In the genomic region with DNA sequence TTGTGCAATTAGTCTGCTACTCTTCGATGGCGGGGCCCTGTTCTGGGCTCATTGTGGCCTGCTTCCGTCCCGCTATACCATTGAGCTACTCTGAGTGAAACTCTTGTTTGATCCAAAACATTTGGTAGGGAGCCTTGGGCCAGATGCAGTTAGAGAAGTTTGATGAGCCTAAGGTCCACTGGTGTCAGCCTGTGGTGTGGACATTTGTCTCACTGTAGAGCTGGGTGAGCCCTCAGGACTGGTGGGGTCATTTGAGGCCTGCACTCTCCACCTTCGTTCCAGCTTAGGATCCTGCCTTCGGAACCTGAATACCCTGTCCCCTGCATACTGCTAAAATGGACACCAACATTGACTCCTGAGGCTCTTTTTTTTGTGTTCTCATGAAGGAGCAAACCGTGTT, we compare ENCODE assay signal across 19 cellular contexts. TPM values are rescaled to one million over a fixed set of nuclear protein-coding genes. Genes with fewer than 3 reads are reported as not detected.
DNase-seq lines count a peak whose midpoint lies in the region; TF ChIP-seq lines count a peak whose summit lies in the region.
"Had no signal": no experiment of that assay in that cellular context is flagged by ENCODE, and none has a peak within 500 bp of the region (broad histone marks: within the 10 kb centered on the region; RNA-seq: fewer than 3 reads in every experiment).

No MANE protein-coding gene starts in this region.

- TF ChIP-seq CTCF in OCI-LY7 (conservative IDR thresholded peaks at IDR 0.05; ENCODE audit: low read length), result no peak
- no peak for TF ChIP-seq CTCF in esophagus muscularis mucosa (IDR thresholded peaks at IDR 0.05)
- no peak for TF ChIP-seq CTCF in tibial nerve (IDR thresholded peaks at IDR 0.05)

- no peaks in the 10 kb centered on the region for H3K27me3 ChIP-seq in esophagus muscularis mucosa
- no peaks in the 10 kb centered on the region for H3K27me3 ChIP-seq in tibial nerve
- H3K27me3 ChIP-seq: BLaER1, SJCRH30 had no signal

- H3K4me3 ChIP-seq in OCI-LY7 (ENCODE audit: low read depth, low read length, poor library complexity, severe bottlenecking) (no peak overlapping the region), esophagus muscularis mucosa (no peak overlapping the region), tibial nerve (no peak overlapping the region)
- H3K4me3 ChIP-seq: BLaER1, SJCRH30 had no signal

- H3K36me3 ChIP-seq in OCI-LY7 (ENCODE audit: insufficient read depth, low read length) (peaks cover 28% of the 10 kb centered on the region), esophagus muscularis mucosa (peaks cover 0 to 12% (median 3%) of the 10 kb centered on the region in 4 donors), tibial nerve (peaks cover 0 to 26% (median 0%) of the 10 kb centered on the region in 3 donors)
- H3K36me3 ChIP-seq: SJCRH30 had no signal

- TF ChIP-seq EP300 in esophagus muscularis mucosa (IDR thresholded peaks at IDR 0.05) (no peak), tibial nerve (IDR thresholded peaks at IDR 0.05) (no peak)

- H4K20me1 ChIP-seq in OCI-LY7 (ENCODE audit: insufficient read depth, low read length), result peaks cover 38% of the 10 kb centered on the region

- CTCF ChIA-PET in OCI-LY7 (lab: Charles Lee; ENCODE audit: unreplicated experiment), result no interaction called here

- H3K27ac ChIP-seq in OCI-LY7 (ENCODE audit: low read depth, low read length, poor library complexity, severe bottlenecking) (no peak overlapping the region), esophagus muscularis mucosa (replicated peaks in 1 of 4) (no peak overlapping the region), tibial nerve (no peak overlapping the region)
- H3K27ac ChIP-seq: SJCRH30 had no signal

- BruUV-seq in OCI-LY7 (replicated peaks; lab: Mats Ljungman, UMichigan), result no TSS peak

- H3K4me1 ChIP-seq in OCI-LY7 (ENCODE audit: insufficient read depth, low read length, poor library complexity, severe bottlenecking) (peaks cover 60% of the 10 kb centered on the region), esophagus muscularis mucosa (peaks cover 14 to 31% (median 22%) of the 10 kb centered on the region in 4 donors), tibial nerve (peaks cover 0 to 12% (median 6%) of the 10 kb centered on the region in 4 donors)
- H3K4me1 ChIP-seq: SJCRH30 had no signal

- H3K79me2 ChIP-seq in OCI-LY7 (ENCODE audit: insufficient read depth, low read depth, low read length), result peaks cover 85% of the 10 kb centered on the region

- DNase-seq in activated naive CD8-positive, alpha-beta T cell treated with anti-CD3 and anti-CD28 coated beads for 36 hours, result no peak
- no peak for DNase-seq in OCI-LY7 (ENCODE audit: low spot score)
- DNase-seq in esophagus muscularis mucosa (ENCODE audit: extremely low spot score), result peak; percentile 47
- no peak for DNase-seq in tibial nerve (ENCODE audit: low spot score in 2 of 2)
- no peak for DNase-seq in SIG-M5 (lab: John Stamatoyannopoulos, UW)
- DNase-seq in dedifferentiated amniotic fluid mesenchymal stem cell (ENCODE audit: extremely low spot score), result no peak
- DNase-seq: COR-L47, DMS153, HCEC 1CT, NCI-H1048, NCI-H146, NCI-H2081, NCI-H748 treated with DMSO at 0.1 percent for 48 hours, RPMI8226, SJCRH30 had no signal

- H3K36me3 Mint-ChIP-seq in activated naive CD8-positive, alpha-beta T cell, result peaks cover 18% of the 10 kb centered on the region
- H3K36me3 Mint-ChIP-seq in activated naive CD8-positive, alpha-beta T cell treated with anti-CD3 and anti-CD28 coated beads for 36 hours, result peaks cover 71% of the 10 kb centered on the region

- POLR2A ChIA-PET in OCI-LY7 (lab: Charles Lee), result interaction anchor here (0.6 to 2.0 kb wide), 4 partner anchors 14 to 51 kb away, joined by 4 to 9 read pairs (median 4); partner anchors contain the start of gene GPR18

- no peaks in the 10 kb centered on the region for H3K9me3 Mint-ChIP-seq in activated naive CD8-positive, alpha-beta T cell (ENCODE audit: low read depth)
- H3K9me3 Mint-ChIP-seq in activated naive CD8-positive, alpha-beta T cell treated with anti-CD3 and anti-CD28 coated beads for 36 hours, result no peaks in the 10 kb centered on the region

- no peaks in the 10 kb centered on the region for H3K9me2 ChIP-seq in OCI-LY7 (ENCODE audit: insufficient read depth, low read length)

- H3K9me3 ChIP-seq in OCI-LY7 (ENCODE audit: low read length), result no peaks in the 10 kb centered on the region
- no peaks in the 10 kb centered on the region for H3K9me3 ChIP-seq in esophagus muscularis mucosa
- H3K9me3 ChIP-seq in tibial nerve, result no peaks in the 10 kb centered on the region
- H3K9me3 ChIP-seq: BLaER1, SJCRH30 had no signal

- WGBS in esophagus muscularis mucosa, result 95% methylated on average over 7 of the region's 7 CpGs
- WGBS in tibial nerve, 2 donors, result 90 to 93% methylated on average over 7 of the region's 7 CpGs

- H3K4me1 Mint-ChIP-seq in activated naive CD8-positive, alpha-beta T cell (ENCODE audit: low read depth), result peaks cover 83% of the 10 kb centered on the region
- H3K4me1 Mint-ChIP-seq in activated naive CD8-positive, alpha-beta T cell treated with anti-CD3 and anti-CD28 coated beads for 36 hours, result peaks cover 81% of the 10 kb centered on the region

- intact Hi-C loops in OCI-LY7 (cut with micrococcal nuclease; ENCODE audit: unreplicated experiment), result no loop called here
- intact Hi-C loops in esophagus muscularis mucosa (cut with DNase I), result no loop called here

- no peak overlapping the region for H3K27ac Mint-ChIP-seq in activated naive CD8-positive, alpha-beta T cell
- no peak overlapping the region for H3K27ac Mint-ChIP-seq in activated naive CD8-positive, alpha-beta T cell treated with anti-CD3 and anti-CD28 coated beads for 36 hours

- peak overlapping the region; percentile 52 for H3K4me3 Mint-ChIP-seq in activated naive CD8-positive, alpha-beta T cell
- no peak overlapping the region for H3K4me3 Mint-ChIP-seq in activated naive CD8-positive, alpha-beta T cell treated with anti-CD3 and anti-CD28 coated beads for 36 hours

- no peak overlapping the region for H2AFZ ChIP-seq in OCI-LY7 (ENCODE audit: low read length)

- peak overlapping the region; percentile 46 for H3K4me2 ChIP-seq in OCI-LY7 (ENCODE audit: low read length)
- H3K4me2 ChIP-seq: BLaER1 had no signal

- no peaks in the 10 kb centered on the region for H3K27me3 Mint-ChIP-seq in activated naive CD8-positive, alpha-beta T cell
- no peaks in the 10 kb centered on the region for H3K27me3 Mint-ChIP-seq in activated naive CD8-positive, alpha-beta T cell treated with anti-CD3 and anti-CD28 coated beads for 36 hours

- TF ChIP-seq POLR2A in esophagus muscularis mucosa (IDR thresholded peaks at IDR 0.05; ENCODE audit: low read depth), result no peak
- no peak for TF ChIP-seq POLR2A in tibial nerve (IDR thresholded peaks at IDR 0.05)

RNA-seq across cellular contexts. Expression of gene UBAC2, which starts 6.9 kb away (rescaled TPM):
- 10 to 100 TPM; 56.0 to 59.0 TPM for total RNA-seq in activated naive CD8-positive, alpha-beta T cell treated with anti-CD3 and anti-CD28 coated beads for 36 hours
- 26.8 and 33.4 TPM in 2 replicates for total RNA-seq in OCI-LY7 (2014; rRNA removed; shearing (Covaris generic))
- total RNA-seq in OCI-LY7 (2022) (25.6 and 28.5 TPM in 2 replicates), esophagus muscularis mucosa (10 to 100 TPM; 42.6 to 62.1 (median 50.9) TPM), tibial nerve (10 to 100 TPM; 43.5 to 59.6 (median 52.0) TPM)

RNA-seq across cellular contexts. Expression of gene GPR18, which starts 50.7 kb away (rescaled TPM):
- total RNA-seq in activated naive CD8-positive, alpha-beta T cell treated with anti-CD3 and anti-CD28 coated beads for 36 hours, result 10 to 100 TPM; 16.9 to 17.6 TPM
- 6.6 and 13.7 TPM in 2 replicates for total RNA-seq in OCI-LY7 (2014; rRNA removed; shearing (Covaris generic))
- 10.9 and 15.1 TPM in 2 replicates for total RNA-seq in OCI-LY7 (2022)
- total RNA-seq in esophagus muscularis mucosa, result not detected
- not detected for total RNA-seq in tibial nerve
- total RNA-seq: M059J, NCI-H460, SJCRH30 had no signal

Comparison
In these comparisons a context has a peak if more than half of its experiments do, and no peak if none do; other contexts are left out.
1. RNA of gene GPR18, which starts 50.7 kb away (total RNA-seq): 16.9 to 17.6 TPM in activated naive CD8-positive, alpha-beta T cell treated with anti-CD3 and anti-CD28 coated beads for 36 hours and 6.6 to 15.1 TPM in OCI-LY7; not detected in esophagus muscularis mucosa and not detected in tibial nerve; every median in the first group is over 4 times any median in the second.